ENCODE assay signal across 1 cellular context in the genomic region with DNA sequence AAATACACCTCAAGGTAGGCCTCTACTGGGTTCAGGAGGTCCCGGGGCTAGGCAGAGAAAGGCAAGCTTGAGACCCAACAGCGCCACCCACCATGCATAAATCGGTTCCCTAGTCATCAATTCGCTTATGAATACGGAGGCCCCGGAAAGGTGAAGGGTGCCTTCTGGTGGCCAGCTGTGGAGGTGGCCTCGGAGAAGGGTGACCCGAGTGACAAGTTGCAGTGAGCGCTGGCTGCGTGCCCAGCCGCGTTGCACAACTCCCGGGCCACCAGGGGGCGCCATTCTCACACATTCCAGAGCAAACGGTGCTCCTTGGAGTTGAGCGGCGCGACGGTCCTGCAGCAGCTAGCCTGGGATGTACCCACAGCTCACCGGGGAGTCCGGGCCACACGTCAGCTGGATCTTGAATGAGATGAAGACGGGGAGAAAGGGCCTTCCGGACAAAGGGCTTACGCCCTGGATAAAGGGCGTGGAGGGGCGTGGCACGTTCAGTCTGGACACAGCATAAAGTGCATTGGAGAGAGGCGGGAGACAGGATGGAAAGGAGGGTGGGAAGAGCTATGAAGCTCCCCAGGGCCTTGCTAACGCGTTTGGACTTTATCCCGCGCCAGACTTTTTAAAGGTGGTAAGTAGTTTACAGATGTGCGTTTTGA.
TF ChIP-seq lines count a peak whose summit lies in the region.

No MANE protein-coding gene starts in this region.

TF ChIP-seq in K562, 482 proteins besides CTCF, POLR2A, EP300 and RAD21 (continued from another document and continues in another):
- TF ChIP-seq, protein P1, sequence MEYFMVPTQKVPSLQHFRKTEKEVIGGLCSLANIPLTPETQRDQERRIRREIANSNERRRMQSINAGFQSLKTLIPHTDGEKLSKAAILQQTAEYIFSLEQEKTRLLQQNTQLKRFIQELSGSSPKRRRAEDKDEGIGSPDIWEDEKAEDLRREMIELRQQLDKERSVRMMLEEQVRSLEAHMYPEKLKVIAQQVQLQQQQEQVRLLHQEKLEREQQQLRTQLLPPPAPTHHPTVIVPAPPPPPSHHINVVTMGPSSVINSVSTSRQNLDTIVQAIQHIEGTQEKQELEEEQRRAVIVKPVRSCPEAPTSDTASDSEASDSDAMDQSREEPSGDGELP (CRISPR knock-in tag; IDR thresholded peaks at IDR 0.05; ENCODE audit: borderline replicate concordance): peak; percentile 93
- TF ChIP-seq FOXJ2 (tag; IDR thresholded peaks at IDR 0.05) (0 out of 2 replicates have a peak, but pooled peaks have one; percentile 23), U2AF2 (optimal IDR thresholded peaks at IDR 0.05; ENCODE audit: low read depth, low read length) (no peak), BDP1 (IDR thresholded peaks at IDR 0.05; ENCODE audit: insufficient read depth, insufficient read length) (no peak), ZKSCAN3 (CRISPR knock-in tag; IDR thresholded peaks at IDR 0.05) (no peak), NFIC (IDR thresholded peaks at IDR 0.05) (peak; percentile 100), ZNF445 (CRISPR knock-in tag; IDR thresholded peaks at IDR 0.05; ENCODE audit: low read depth) (no peak), RAD51 (IDR thresholded peaks at IDR 0.05; ENCODE audit: borderline replicate concordance, low read depth) (no peak; the same call in 1 of the 2 replicates), TCF7L2 (IDR thresholded peaks at IDR 0.05; ENCODE audit: low read depth, low read length) (no peak), HMGN3 (IDR thresholded peaks at IDR 0.05; ENCODE audit: borderline replicate concordance, extremely low read depth, insufficient read length, low read depth, low read length) (no peak), ZEB2 (IDR thresholded peaks at IDR 0.05) (0 out of 2 replicates have a peak, but pooled peaks have one; percentile 52), RNF2 (IDR thresholded peaks at IDR 0.05) (peak; percentile 70), PCBP1 (IDR thresholded peaks at IDR 0.05; ENCODE audit: low read depth, low read length, poor library complexity, severe bottlenecking) (no peak), MYC (IDR thresholded peaks at IDR 0.05; ENCODE audit: low read depth, low read length) (peak; percentile 88), MYC (CRISPR knock-in tag; IDR thresholded peaks at IDR 0.05; ENCODE audit: borderline replicate concordance, low read depth) (0 out of 2 replicates have a peak, but pooled peaks have one; percentile 39), PPARD (CRISPR knock-in tag; IDR thresholded peaks at IDR 0.05) (no peak), CEBPG (CRISPR knock-in tag; IDR thresholded peaks at IDR 0.05) (peak; percentile 90), CEBPG (tag; conservative IDR thresholded peaks at IDR 0.05 in 1 of 2, IDR thresholded peaks at IDR 0.05 in 1 of 2) (peak; percentile 92 to 95), KDM4B (IDR thresholded peaks at IDR 0.05; ENCODE audit: borderline replicate concordance in 2 of 2, low read depth in 1 of 2) (peak in 1 of 2 experiments; percentile 85; a peak in 1 of 4 replicates), JUNB (CRISPR knock-in tag; conservative IDR thresholded peaks at IDR 0.05) (no peak), CHD1 (IDR thresholded peaks at IDR 0.05; ENCODE audit: low read length) (no peak), RFX7 (CRISPR knock-in tag; IDR thresholded peaks at IDR 0.05) (no peak), HMG20A (CRISPR knock-in tag; conservative IDR thresholded peaks at IDR 0.05) (no peak), DMBX1 (CRISPR knock-in tag; IDR thresholded peaks at IDR 0.05; ENCODE audit: borderline replicate concordance) (no peak), BCOR (IDR thresholded peaks at IDR 0.05) (peak; percentile 49), SIN3B (IDR thresholded peaks at IDR 0.05; ENCODE audit: low read depth) (no peak), SPI1 (IDR thresholded peaks at IDR 0.05; ENCODE audit: borderline replicate concordance, low read depth, low read length) (no peak), PHB2 (IDR thresholded peaks at IDR 0.05; ENCODE audit: low read depth) (no peak), ZNF507 (tag; conservative IDR thresholded peaks at IDR 0.05) (no peak), ZNF197 (CRISPR knock-in tag; IDR thresholded peaks at IDR 0.05; ENCODE audit: low read depth) (no peak; the same call in 1 of the 2 replicates), RBM25 (IDR thresholded peaks at IDR 0.05; ENCODE audit: low read depth, low read length, severe bottlenecking) (no peak), RBM14 (IDR thresholded peaks at IDR 0.05; ENCODE audit: borderline replicate concordance, insufficient read depth, low read depth, low read length) (no peak), RFX5 (IDR thresholded peaks at IDR 0.05; ENCODE audit: low read depth, low read length) (no peak), ZBTB7A (IDR thresholded peaks at IDR 0.05; ENCODE audit: borderline replicate concordance, control insufficient read depth, low read depth, low read length) (no peak), BRD4 (IDR thresholded peaks at IDR 0.05) (no peak), PTBP1 (IDR thresholded peaks at IDR 0.05; ENCODE audit: low read depth, low read length) (no peak), BRCA1 (IDR thresholded peaks at IDR 0.05) (no peak), BRCA1 (CRISPR knock-in tag; IDR thresholded peaks at IDR 0.05) (no peak), LCOR (CRISPR knock-in tag; IDR thresholded peaks at IDR 0.05) (peak; percentile 94), ZNF274 (IDR thresholded peaks at IDR 0.05; ENCODE audit: borderline replicate concordance, low read depth, low read length) (no peak)
- TF ChIP-seq, protein P2, sequence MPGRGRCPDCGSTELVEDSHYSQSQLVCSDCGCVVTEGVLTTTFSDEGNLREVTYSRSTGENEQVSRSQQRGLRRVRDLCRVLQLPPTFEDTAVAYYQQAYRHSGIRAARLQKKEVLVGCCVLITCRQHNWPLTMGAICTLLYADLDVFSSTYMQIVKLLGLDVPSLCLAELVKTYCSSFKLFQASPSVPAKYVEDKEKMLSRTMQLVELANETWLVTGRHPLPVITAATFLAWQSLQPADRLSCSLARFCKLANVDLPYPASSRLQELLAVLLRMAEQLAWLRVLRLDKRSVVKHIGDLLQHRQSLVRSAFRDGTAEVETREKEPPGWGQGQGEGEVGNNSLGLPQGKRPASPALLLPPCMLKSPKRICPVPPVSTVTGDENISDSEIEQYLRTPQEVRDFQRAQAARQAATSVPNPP (IDR thresholded peaks at IDR 0.05; ENCODE audit: borderline replicate concordance, insufficient read depth, insufficient read length): no peak
- TF ChIP-seq, protein P3, sequence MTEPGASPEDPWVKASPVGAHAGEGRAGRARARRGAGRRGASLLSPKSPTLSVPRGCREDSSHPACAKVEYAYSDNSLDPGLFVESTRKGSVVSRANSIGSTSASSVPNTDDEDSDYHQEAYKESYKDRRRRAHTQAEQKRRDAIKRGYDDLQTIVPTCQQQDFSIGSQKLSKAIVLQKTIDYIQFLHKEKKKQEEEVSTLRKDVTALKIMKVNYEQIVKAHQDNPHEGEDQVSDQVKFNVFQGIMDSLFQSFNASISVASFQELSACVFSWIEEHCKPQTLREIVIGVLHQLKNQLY (CRISPR knock-in tag; conservative IDR thresholded peaks at IDR 0.05): no peak
- TF ChIP-seq, protein P4, sequence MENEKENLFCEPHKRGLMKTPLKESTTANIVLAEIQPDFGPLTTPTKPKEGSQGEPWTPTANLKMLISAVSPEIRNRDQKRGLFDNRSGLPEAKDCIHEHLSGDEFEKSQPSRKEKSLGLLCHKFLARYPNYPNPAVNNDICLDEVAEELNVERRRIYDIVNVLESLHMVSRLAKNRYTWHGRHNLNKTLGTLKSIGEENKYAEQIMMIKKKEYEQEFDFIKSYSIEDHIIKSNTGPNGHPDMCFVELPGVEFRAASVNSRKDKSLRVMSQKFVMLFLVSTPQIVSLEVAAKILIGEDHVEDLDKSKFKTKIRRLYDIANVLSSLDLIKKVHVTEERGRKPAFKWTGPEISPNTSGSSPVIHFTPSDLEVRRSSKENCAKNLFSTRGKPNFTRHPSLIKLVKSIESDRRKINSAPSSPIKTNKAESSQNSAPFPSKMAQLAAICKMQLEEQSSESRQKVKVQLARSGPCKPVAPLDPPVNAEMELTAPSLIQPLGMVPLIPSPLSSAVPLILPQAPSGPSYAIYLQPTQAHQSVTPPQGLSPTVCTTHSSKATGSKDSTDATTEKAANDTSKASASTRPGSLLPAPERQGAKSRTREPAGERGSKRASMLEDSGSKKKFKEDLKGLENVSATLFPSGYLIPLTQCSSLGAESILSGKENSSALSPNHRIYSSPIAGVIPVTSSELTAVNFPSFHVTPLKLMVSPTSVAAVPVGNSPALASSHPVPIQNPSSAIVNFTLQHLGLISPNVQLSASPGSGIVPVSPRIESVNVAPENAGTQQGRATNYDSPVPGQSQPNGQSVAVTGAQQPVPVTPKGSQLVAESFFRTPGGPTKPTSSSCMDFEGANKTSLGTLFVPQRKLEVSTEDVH (IDR thresholded peaks at IDR 0.05; ENCODE audit: low read depth, partially characterized antibody): peak; percentile 73
- TF ChIP-seq, protein P5, sequence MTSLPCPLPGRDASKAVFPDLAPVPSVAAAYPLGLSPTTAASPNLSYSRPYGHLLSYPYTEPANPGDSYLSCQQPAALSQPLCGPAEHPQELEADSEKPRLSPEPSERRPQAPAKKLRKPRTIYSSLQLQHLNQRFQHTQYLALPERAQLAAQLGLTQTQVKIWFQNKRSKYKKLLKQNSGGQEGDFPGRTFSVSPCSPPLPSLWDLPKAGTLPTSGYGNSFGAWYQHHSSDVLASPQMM (CRISPR knock-in tag; IDR thresholded peaks at IDR 0.05): no peak
- TF ChIP-seq, protein P6, sequence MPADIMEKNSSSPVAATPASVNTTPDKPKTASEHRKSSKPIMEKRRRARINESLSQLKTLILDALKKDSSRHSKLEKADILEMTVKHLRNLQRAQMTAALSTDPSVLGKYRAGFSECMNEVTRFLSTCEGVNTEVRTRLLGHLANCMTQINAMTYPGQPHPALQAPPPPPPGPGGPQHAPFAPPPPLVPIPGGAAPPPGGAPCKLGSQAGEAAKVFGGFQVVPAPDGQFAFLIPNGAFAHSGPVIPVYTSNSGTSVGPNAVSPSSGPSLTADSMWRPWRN (IDR thresholded peaks at IDR 0.05; ENCODE audit: low read depth): no peak; the same call in 1 of the 2 replicates
- TF ChIP-seq, protein P7, sequence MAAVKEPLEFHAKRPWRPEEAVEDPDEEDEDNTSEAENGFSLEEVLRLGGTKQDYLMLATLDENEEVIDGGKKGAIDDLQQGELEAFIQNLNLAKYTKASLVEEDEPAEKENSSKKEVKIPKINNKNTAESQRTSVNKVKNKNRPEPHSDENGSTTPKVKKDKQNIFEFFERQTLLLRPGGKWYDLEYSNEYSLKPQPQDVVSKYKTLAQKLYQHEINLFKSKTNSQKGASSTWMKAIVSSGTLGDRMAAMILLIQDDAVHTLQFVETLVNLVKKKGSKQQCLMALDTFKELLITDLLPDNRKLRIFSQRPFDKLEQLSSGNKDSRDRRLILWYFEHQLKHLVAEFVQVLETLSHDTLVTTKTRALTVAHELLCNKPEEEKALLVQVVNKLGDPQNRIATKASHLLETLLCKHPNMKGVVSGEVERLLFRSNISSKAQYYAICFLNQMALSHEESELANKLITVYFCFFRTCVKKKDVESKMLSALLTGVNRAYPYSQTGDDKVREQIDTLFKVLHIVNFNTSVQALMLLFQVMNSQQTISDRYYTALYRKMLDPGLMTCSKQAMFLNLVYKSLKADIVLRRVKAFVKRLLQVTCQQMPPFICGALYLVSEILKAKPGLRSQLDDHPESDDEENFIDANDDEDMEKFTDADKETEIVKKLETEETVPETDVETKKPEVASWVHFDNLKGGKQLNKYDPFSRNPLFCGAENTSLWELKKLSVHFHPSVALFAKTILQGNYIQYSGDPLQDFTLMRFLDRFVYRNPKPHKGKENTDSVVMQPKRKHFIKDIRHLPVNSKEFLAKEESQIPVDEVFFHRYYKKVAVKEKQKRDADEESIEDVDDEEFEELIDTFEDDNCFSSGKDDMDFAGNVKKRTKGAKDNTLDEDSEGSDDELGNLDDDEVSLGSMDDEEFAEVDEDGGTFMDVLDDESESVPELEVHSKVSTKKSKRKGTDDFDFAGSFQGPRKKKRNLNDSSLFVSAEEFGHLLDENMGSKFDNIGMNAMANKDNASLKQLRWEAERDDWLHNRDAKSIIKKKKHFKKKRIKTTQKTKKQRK (IDR thresholded peaks at IDR 0.05; ENCODE audit: borderline replicate concordance, low read depth, low read length): no peak
- TF ChIP-seq, protein P8, sequence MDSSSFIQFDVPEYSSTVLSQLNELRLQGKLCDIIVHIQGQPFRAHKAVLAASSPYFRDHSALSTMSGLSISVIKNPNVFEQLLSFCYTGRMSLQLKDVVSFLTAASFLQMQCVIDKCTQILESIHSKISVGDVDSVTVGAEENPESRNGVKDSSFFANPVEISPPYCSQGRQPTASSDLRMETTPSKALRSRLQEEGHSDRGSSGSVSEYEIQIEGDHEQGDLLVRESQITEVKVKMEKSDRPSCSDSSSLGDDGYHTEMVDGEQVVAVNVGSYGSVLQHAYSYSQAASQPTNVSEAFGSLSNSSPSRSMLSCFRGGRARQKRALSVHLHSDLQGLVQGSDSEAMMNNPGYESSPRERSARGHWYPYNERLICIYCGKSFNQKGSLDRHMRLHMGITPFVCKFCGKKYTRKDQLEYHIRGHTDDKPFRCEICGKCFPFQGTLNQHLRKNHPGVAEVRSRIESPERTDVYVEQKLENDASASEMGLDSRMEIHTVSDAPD (CRISPR knock-in tag; IDR thresholded peaks at IDR 0.05): no peak
- TF ChIP-seq, protein P9, sequence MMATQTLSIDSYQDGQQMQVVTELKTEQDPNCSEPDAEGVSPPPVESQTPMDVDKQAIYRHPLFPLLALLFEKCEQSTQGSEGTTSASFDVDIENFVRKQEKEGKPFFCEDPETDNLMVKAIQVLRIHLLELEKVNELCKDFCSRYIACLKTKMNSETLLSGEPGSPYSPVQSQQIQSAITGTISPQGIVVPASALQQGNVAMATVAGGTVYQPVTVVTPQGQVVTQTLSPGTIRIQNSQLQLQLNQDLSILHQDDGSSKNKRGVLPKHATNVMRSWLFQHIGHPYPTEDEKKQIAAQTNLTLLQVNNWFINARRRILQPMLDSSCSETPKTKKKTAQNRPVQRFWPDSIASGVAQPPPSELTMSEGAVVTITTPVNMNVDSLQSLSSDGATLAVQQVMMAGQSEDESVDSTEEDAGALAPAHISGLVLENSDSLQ (IDR thresholded peaks at IDR 0.05): peak; percentile 79
- TF ChIP-seq, protein P10, sequence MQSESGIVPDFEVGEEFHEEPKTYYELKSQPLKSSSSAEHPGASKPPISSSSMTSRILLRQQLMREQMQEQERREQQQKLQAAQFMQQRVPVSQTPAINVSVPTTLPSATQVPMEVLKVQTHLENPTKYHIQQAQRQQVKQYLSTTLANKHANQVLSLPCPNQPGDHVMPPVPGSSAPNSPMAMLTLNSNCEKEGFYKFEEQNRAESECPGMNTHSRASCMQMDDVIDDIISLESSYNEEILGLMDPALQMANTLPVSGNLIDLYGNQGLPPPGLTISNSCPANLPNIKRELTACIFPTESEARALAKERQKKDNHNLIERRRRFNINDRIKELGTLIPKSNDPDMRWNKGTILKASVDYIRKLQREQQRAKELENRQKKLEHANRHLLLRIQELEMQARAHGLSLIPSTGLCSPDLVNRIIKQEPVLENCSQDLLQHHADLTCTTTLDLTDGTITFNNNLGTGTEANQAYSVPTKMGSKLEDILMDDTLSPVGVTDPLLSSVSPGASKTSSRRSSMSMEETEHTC (IDR thresholded peaks at IDR 0.05): no peak
- TF ChIP-seq, protein P11, sequence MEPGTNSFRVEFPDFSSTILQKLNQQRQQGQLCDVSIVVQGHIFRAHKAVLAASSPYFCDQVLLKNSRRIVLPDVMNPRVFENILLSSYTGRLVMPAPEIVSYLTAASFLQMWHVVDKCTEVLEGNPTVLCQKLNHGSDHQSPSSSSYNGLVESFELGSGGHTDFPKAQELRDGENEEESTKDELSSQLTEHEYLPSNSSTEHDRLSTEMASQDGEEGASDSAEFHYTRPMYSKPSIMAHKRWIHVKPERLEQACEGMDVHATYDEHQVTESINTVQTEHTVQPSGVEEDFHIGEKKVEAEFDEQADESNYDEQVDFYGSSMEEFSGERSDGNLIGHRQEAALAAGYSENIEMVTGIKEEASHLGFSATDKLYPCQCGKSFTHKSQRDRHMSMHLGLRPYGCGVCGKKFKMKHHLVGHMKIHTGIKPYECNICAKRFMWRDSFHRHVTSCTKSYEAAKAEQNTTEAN (CRISPR knock-in tag; IDR thresholded peaks at IDR 0.05): no peak
